In genomic region chr14:99872786-99873440, GRCh38 we compare ENCODE assay signal across 15 cellular contexts.
DNase-seq lines count a peak whose midpoint lies in the region; ATAC-seq and TF ChIP-seq lines count a peak whose summit lies in the region.
"Had no signal": no experiment of that assay in that cellular context is flagged by ENCODE, and none has a peak within 500 bp of the region (broad histone marks: within the 10 kb centered on the region; RNA-seq: fewer than 3 reads in every experiment).

No MANE protein-coding gene starts in this region.

- H3K27me3 ChIP-seq in HUES6 (ENCODE audit: control insufficient read depth, insufficient read depth, low read length) (peaks cover 18% of the 10 kb centered on the region; the same call in 1 of the 2 replicates), endodermal cell (ENCODE audit: control insufficient read depth, insufficient read depth, low read length, poor library complexity, severe bottlenecking) (peaks cover 34% of the 10 kb centered on the region), lower lobe of right lung (ENCODE audit: low read depth) (no peaks in the 10 kb centered on the region)
- H3K27me3 ChIP-seq: adrenal gland had no signal

- H3K9me3 Mint-ChIP-seq in endodermal cell = no peaks in the 10 kb centered on the region
- H3K9me3 Mint-ChIP-seq: CD4-positive, CD25-positive, alpha-beta regulatory T cell had no signal

- H3K4me3 ChIP-seq in HUES6 (ENCODE audit: low read depth, low read length) (no peak overlapping the region), endodermal cell (ENCODE audit: low read length) (no peak overlapping the region), lower lobe of right lung (no peak overlapping the region)
- H3K4me3 ChIP-seq: adrenal gland, psoas muscle had no signal

- 26 to 36% methylated on average over 5 to 6 of the region's 6 CpGs for WGBS in endodermal cell (ENCODE audit: insufficient coverage in 1 of 2, insufficient read length in 1 of 2), 2 experiments

- DNase-seq in NCI-H524 (lab: John Stamatoyannopoulos, UW) (peak; percentile 64 to 81), endodermal cell (no peak), renal cortical epithelial cell (ENCODE audit: low read depth) (peak; percentile 16), lower lobe of right lung (no peak), DMS114 treated with DMSO at 0.1 percent for 48 hours (lab: John Stamatoyannopoulos, UW; ENCODE audit: unreplicated experiment) (no peak)
- DNase-seq in stimulated activated naive CD4-positive, alpha-beta T cell (lab: John Stamatoyannopoulos, UW) = no peak
- DNase-seq: activated T-cell treated with anti-CD3 and anti-CD28 coated beads, Interleukin-2, amount 50 U/mL, for 48 hours; adrenal gland; CD4-positive, CD25-positive, alpha-beta regulatory T cell; GDM1; NCI-H510A treated with DMSO at 0.1 percent for 48 hours; psoas muscle; T-helper 17 cell had no signal

- peak overlapping the region; percentile 36; the same call in 1 of the 2 replicates for H3K27ac ChIP-seq in HUES6 (ENCODE audit: low read depth, low read length)
- H3K27ac ChIP-seq in endodermal cell (ENCODE audit: low read depth, low read length) = peak overlapping the region; percentile 52
- H3K27ac ChIP-seq in lower lobe of right lung = no peak overlapping the region
- H3K27ac ChIP-seq: adrenal gland, psoas muscle, RWPE1 had no signal

- TF ChIP-seq CTCF in endodermal cell (conservative IDR thresholded peaks at IDR 0.05) (no peak), lower lobe of right lung (IDR thresholded peaks at IDR 0.05) (no peak)

- no peak for ATAC-seq in lower lobe of right lung
- ATAC-seq: psoas muscle, T-helper 17 cell had no signal

- H3K36me3 Mint-ChIP-seq in endodermal cell (ENCODE audit: low read depth) = peaks cover 3% of the 10 kb centered on the region
- H3K36me3 Mint-ChIP-seq: CD4-positive, CD25-positive, alpha-beta regulatory T cell had no signal

- H3K9me3 ChIP-seq in HUES6 (ENCODE audit: control insufficient read depth, insufficient read depth, low read depth, low read length) = no peaks in the 10 kb centered on the region
- no peaks in the 10 kb centered on the region for H3K9me3 ChIP-seq in endodermal cell (ENCODE audit: control insufficient read depth, low read length)
- H3K9me3 ChIP-seq in lower lobe of right lung = no peaks in the 10 kb centered on the region
- H3K9me3 ChIP-seq: adrenal gland, psoas muscle had no signal

- H3K9ac ChIP-seq in HUES6 (ENCODE audit: low read length) (no peak overlapping the region), endodermal cell (ENCODE audit: extremely low read depth, low read length, poor library complexity, severe bottlenecking) (no peak overlapping the region)

- H3K27me3 Mint-ChIP-seq in endodermal cell (ENCODE audit: insufficient read depth) = peaks cover 63% of the 10 kb centered on the region

- intact Hi-C loops in lower lobe of right lung (cut with DNase I) = no loop called here

- H3K4me1 Mint-ChIP-seq in endodermal cell = peaks cover 32% of the 10 kb centered on the region
- H3K4me1 Mint-ChIP-seq: CD4-positive, CD25-positive, alpha-beta regulatory T cell; T-helper 17 cell had no signal

- H3K36me3 ChIP-seq in HUES6 (ENCODE audit: control insufficient read depth, insufficient read depth, low read length) (no peaks in the 10 kb centered on the region), endodermal cell (ENCODE audit: control insufficient read depth, insufficient read depth, low read length) (no peaks in the 10 kb centered on the region), lower lobe of right lung (no peaks in the 10 kb centered on the region)
- H3K36me3 ChIP-seq: adrenal gland had no signal

- H3K4me3 Mint-ChIP-seq in endodermal cell = no peak overlapping the region
- H3K4me3 Mint-ChIP-seq: CD4-positive, CD25-positive, alpha-beta regulatory T cell; T-helper 17 cell had no signal

- peak overlapping the region; percentile 30 for H3K27ac Mint-ChIP-seq in endodermal cell
- H3K27ac Mint-ChIP-seq: CD4-positive, CD25-positive, alpha-beta regulatory T cell; T-helper 17 cell had no signal

- H3K4me1 ChIP-seq in HUES6 (ENCODE audit: control insufficient read depth, insufficient read depth, low read length) (peaks cover 52% of the 10 kb centered on the region), endodermal cell (ENCODE audit: control insufficient read depth, insufficient read depth, low read length) (peaks cover 3% of the 10 kb centered on the region), lower lobe of right lung (no peaks in the 10 kb centered on the region)
- H3K4me1 ChIP-seq: adrenal gland, psoas muscle had no signal

Comparison
In these comparisons a context has a peak if more than half of its experiments do, and no peak if none do; other contexts are left out.
1. DNase-seq: peak in NCI-H524 (2 of 2) and renal cortical epithelial cell (single experiment); none in endodermal cell (single experiment), lower lobe of right lung (single experiment), DMS114 treated with DMSO at 0.1 percent for 48 hours (single experiment) and stimulated activated naive CD4-positive, alpha-beta T cell (0 of 6).